ENCODE assay signal across 1 cellular context in the genomic region with DNA sequence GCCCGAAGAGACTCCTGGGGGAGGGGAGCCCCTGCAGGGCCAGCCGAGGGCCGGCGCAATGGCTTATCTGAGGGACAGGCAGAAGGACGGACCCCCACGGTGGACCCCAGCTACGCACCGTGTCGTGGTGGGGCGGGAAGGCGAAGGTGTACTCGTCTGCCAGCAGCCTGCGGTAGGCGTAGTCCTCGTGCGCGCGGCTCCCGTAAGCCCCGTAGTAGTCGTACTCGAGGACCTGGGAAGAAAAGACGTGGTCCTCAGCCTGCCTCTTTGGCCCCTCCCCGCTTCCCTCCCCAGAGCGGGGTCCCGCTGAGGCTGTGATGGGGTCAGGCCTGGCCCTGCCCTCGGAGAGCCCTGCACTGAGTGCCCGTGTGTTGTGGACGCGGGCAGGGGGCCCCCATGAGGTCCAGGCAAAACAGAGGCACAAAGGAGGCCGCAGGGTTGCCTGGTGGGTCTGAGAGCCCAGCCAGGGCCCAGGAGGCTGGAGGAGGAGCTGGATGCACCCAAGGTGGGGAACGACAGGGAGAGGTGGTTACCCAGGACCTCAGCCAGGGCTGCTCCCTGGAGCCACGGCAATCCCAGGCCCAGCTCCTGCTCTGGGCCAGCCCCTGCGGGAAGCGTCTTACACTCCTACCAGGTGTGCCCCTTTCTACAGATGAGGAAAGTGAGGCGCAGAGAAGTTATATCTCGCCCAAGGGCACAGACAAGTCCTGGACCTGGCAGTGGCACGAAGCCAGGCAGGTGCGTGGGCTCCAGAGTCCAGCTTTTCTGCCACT.
TF ChIP-seq lines count a peak whose summit lies in the region.

No MANE protein-coding gene starts in this region.

TF ChIP-seq in IMR-90, 13 proteins besides CTCF, POLR2A, EP300 and RAD21 (continued from another document):
- TF ChIP-seq MXI1 (IDR thresholded peaks at IDR 0.05; ENCODE audit: borderline replicate concordance, low read depth, low read length) (no peak), BHLHE40 (IDR thresholded peaks at IDR 0.05; ENCODE audit: low read depth, low read length) (no peak), CHD1 (IDR thresholded peaks at IDR 0.05; ENCODE audit: low read depth, low read length) (no peak), RFX5 (IDR thresholded peaks at IDR 0.05; ENCODE audit: low read depth, low read length) (no peak)
